12 cellular contexts compared by ENCODE assay signal in genomic region chr9:536597-537511, GRCh38. TPM values are rescaled to one million over a fixed set of nuclear protein-coding genes. Genes with fewer than 3 reads are reported as not detected.
DNase-seq lines count a peak whose midpoint lies in the region; ATAC-seq and TF ChIP-seq lines count a peak whose summit lies in the region.
"Had no signal": no experiment of that assay in that cellular context is flagged by ENCODE, and none has a peak within 500 bp of the region (broad histone marks: within the 10 kb centered on the region; RNA-seq: fewer than 3 reads in every experiment).

No MANE protein-coding gene starts in this region.

- no peaks in the 10 kb centered on the region for H3K4me1 ChIP-seq in thymus (ENCODE audit: control insufficient read depth, insufficient read depth, low read length)

- H3K27ac ChIP-seq in thymus (ENCODE audit: low read depth) = peak overlapping the region; percentile 18
- H3K27ac ChIP-seq: brain microvascular endothelial cell had no signal

- no peaks in the 10 kb centered on the region for H3K27me3 ChIP-seq in thymus (ENCODE audit: control insufficient read depth, insufficient read depth)
- H3K27me3 ChIP-seq: brain microvascular endothelial cell, esophagus squamous epithelium had no signal

- intact Hi-C loops in left ventricle myocardium superior (cut with micrococcal nuclease) (no loop called here), Right ventricle myocardium superior (cut with DNase I) (no loop called here), activated B cell treated with CpG ODN at 0.5 μM for 24 hours (cut with micrococcal nuclease) (no loop called here)

- DNase-seq in left ventricle myocardium superior (no peak), Right ventricle myocardium superior (no peak), NCI-H1694 treated with DMSO at 0.1 percent for 48 hours (lab: John Stamatoyannopoulos, UW) (peak; percentile 69), activated B cell treated with CpG ODN at 0.5 μM for 24 hours (no peak), GDM1 (lab: John Stamatoyannopoulos, UW) (no peak), NCI-H146 treated with DMSO at 0.1 percent for 48 hours (lab: John Stamatoyannopoulos, UW; ENCODE audit: unreplicated experiment) (no peak)
- no peak for DNase-seq in activated CD8-positive, alpha-beta memory T cell treated with anti-CD3 and anti-CD28 coated beads, Interleukin-2, amount 50 U/mL, for 4 hours
- DNase-seq: brain microvascular endothelial cell, esophagus squamous epithelium, NCI-H446 had no signal

- H3K36me3 ChIP-seq in thymus (ENCODE audit: control insufficient read depth, insufficient read depth) = no peaks in the 10 kb centered on the region
- H3K36me3 ChIP-seq: brain microvascular endothelial cell had no signal

- no peak overlapping the region for H3K4me3 ChIP-seq in thymus (ENCODE audit: low read length)

- no peaks in the 10 kb centered on the region for H3K27me3 Mint-ChIP-seq in activated B cell treated with CpG ODN at 0.5 μM for 24 hours

- no peak for TF ChIP-seq CTCF in activated B cell treated with CpG ODN at 0.5 μM for 24 hours (IDR thresholded peaks at IDR 0.05)

- CTCF ChIA-PET in activated B cell treated with CpG ODN at 0.5 μM for 24 hours (lab: Charles Lee) = no interaction called here

- H3K36me3 Mint-ChIP-seq in activated B cell treated with CpG ODN at 0.5 μM for 24 hours (ENCODE audit: low read depth) = no peaks in the 10 kb centered on the region

- H3K9me3 Mint-ChIP-seq in activated B cell treated with CpG ODN at 0.5 μM for 24 hours = no peaks in the 10 kb centered on the region

- peak overlapping the region; percentile 42 for H3K4me3 Mint-ChIP-seq in activated B cell treated with CpG ODN at 0.5 μM for 24 hours

- H3K9me3 ChIP-seq in thymus (ENCODE audit: control insufficient read depth) = no peaks in the 10 kb centered on the region
- H3K9me3 ChIP-seq: esophagus squamous epithelium had no signal

- peaks cover 13% of the 10 kb centered on the region for H3K4me1 Mint-ChIP-seq in activated B cell treated with CpG ODN at 0.5 μM for 24 hours

- H3K27ac Mint-ChIP-seq in activated B cell treated with CpG ODN at 0.5 μM for 24 hours = no peak overlapping the region

- peak; percentile 23 for ATAC-seq in left ventricle myocardium superior
- ATAC-seq in Right ventricle myocardium superior (ENCODE audit: poor library complexity) = no peak
- no peak for ATAC-seq in activated B cell treated with CpG ODN at 0.5 μM for 24 hours (ENCODE audit: low read depth)
- ATAC-seq: SK-N-SH treated with all-trans-retinoic acid at 6 μM for 48 hours had no signal

- POLR2A ChIA-PET in activated B cell treated with CpG ODN at 0.5 μM for 24 hours (lab: Charles Lee) = no interaction called here

- WGBS in thymus = 89% methylated on average over 11 of the region's 11 CpGs

RNA-seq across cellular contexts. Expression of gene KANK1, which starts 32.4 kb away (rescaled TPM):
- total RNA-seq in left ventricle myocardium superior (159 TPM), Right ventricle myocardium superior (153 TPM), activated B cell treated with CpG ODN at 0.5 μM for 24 hours (2.2 and 2.6 TPM in 2 replicates)
- polyA plus RNA-seq in thymus = 13.5 TPM

Comparison
In these comparisons a context has a peak if more than half of its experiments do, and no peak if none do; other contexts are left out.
1. RNA of gene KANK1, which starts 32.4 kb away (total RNA-seq): 159 TPM in left ventricle myocardium superior (single experiment) and 153 TPM in Right ventricle myocardium superior (single experiment); 2.2 to 2.6 TPM in activated B cell treated with CpG ODN at 0.5 μM for 24 hours; every median in the first group is over 10 times any median in the second.